Comparison of ENCODE assay signal across 9 cellular contexts in genomic region chr6:84421031-84421430, GRCh38.
"Had no signal": no experiment of that assay in that cellular context is flagged by ENCODE, and none has a peak within 500 bp of the region (broad histone marks: within the 10 kb centered on the region; RNA-seq: fewer than 3 reads in every experiment).

No MANE protein-coding gene starts in this region.

- H3K4me3 Mint-ChIP-seq: HFFc6 had no signal

- ATAC-seq: K562 had no signal

- H3K27ac Mint-ChIP-seq: HFFc6 had no signal

- H3K4me3 ChIP-seq: GM23248, K562 had no signal

- DNase-seq: GM23248, GOT3, H7, HCEC 1CT, HFFc6, IMR-90, KG1 had no signal

- H2AFZ ChIP-seq: GM23248 had no signal

- H3K9ac ChIP-seq: GM23248 had no signal

- H3K9me3 Mint-ChIP-seq: HFFc6 had no signal

- H3K27ac ChIP-seq: GM23248, HL-60 had no signal
